ENCODE assay signal across 8 cellular contexts in the genomic region with DNA sequence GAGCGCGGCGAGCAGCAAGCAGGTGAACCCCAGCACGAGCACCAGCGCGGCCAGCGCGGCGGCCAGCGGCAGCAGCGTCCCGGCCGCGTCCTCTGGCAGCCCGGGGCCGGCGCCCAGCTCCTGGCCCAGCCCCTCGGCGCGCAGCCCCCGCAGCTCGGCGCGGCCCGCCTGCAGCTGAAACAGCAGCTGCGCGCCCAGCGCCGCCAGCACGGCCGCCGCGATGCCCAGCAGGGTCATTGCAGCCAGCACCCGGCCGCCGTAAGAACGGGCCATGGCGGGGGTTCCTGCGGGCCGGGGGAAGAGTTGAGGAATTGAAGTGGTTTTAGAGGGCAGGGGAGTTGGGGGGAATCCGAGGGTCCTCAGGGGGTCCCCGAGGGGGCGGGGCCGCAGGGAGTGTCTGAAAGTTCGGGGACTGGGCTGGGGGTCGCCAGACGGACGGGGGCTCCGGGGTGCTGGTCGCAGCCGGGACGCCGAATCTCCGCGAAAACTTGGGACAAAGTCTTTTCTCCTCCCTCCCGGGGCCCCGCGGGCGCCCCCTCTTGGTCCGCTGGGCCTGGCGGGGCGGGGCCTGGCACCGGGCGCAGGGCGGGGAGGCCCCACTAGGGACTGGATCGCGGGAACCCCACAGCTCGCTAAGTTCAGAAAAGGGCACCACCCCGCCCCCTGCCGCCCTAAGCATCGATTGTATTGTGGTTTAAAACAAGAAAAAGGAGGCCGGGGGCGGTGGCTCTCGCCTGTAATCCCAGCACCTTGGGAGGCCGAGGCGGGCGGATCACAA. TPM values are rescaled to one million over a fixed set of nuclear protein-coding genes. Genes with fewer than 3 reads are reported as not detected.
DNase-seq lines count a peak whose midpoint lies in the region; ATAC-seq lines count a peak whose summit lies in the region.

Gene TMEM221 (minus strand): TSS at position 479 of the 778 bp plus-strand sequence. CDS start 206 bp downstream, at position 273.

- H3K9ac ChIP-seq in SK-N-MC (ENCODE audit: insufficient read length), result no peak within 1 kb of the TSS

- DNase-seq in NCI-H2196 (lab: John Stamatoyannopoulos, UW; ENCODE audit: unreplicated experiment) (peak; percentile 30), NCI-H2196 treated with DMSO at 0.1 percent for 48 hours (lab: John Stamatoyannopoulos, UW; ENCODE audit: unreplicated experiment) (no peak), SK-N-MC (ENCODE audit: low read depth, low spot score) (no peak), iPS DF 6.9 (ENCODE audit: low read depth, low spot score) (no peak), kidney tubule cell (ENCODE audit: low spot score) (no peak)
- DNase-seq in activated naive CD8-positive, alpha-beta T cell treated with anti-CD3 and anti-CD28 coated beads, Interleukin-2, amount 10 ng/mL, durations not matched to agents 7 days and 5 days, result peak; percentile 71
- peak; percentile 19 to 43 for DNase-seq in stimulated activated CD4-positive, alpha-beta T cell treated with anti-CD3 and anti-CD28 coated beads, Interleukin-15, amount 100 ng/mL, for 48 hours (ENCODE audit: low read depth in 2 of 2)

- H3K27me3 Mint-ChIP-seq in activated naive CD8-positive, alpha-beta T cell treated with anti-CD3 and anti-CD28 coated beads, Interleukin-2, amount 10 ng/mL, durations not matched to agents 7 days and 5 days, result peaks cover 23% of the 10 kb centered on the region

- H3K27me3 ChIP-seq in iPS DF 6.9 (ENCODE audit: control insufficient read depth, insufficient read depth, low read length), result peaks cover 5% of the 10 kb centered on the region; the same call in 1 of the 2 replicates

- WGBS in iPS DF 6.9 (ENCODE audit: insufficient coverage, insufficient read length), result no CpG with 5 or more reads among the region's 77 CpGs

- no peak within 1 kb of the TSS for H3K27ac Mint-ChIP-seq in activated naive CD8-positive, alpha-beta T cell treated with anti-CD3 and anti-CD28 coated beads, Interleukin-2, amount 10 ng/mL, durations not matched to agents 7 days and 5 days

- ATAC-seq in activated naive CD8-positive, alpha-beta T cell treated with anti-CD3 and anti-CD28 coated beads, Interleukin-2, amount 10 ng/mL, durations not matched to agents 7 days and 5 days (ENCODE audit: low read depth), result peak; percentile 73
- ATAC-seq in GM18502 (IDR thresholded peaks at IDR 0.05; ENCODE audit: poor library complexity, unreplicated experiment), result no peak

- H3K36me3 ChIP-seq in SK-N-MC (ENCODE audit: insufficient read depth, low read length), result no peaks in the 10 kb centered on the region
- H3K36me3 ChIP-seq in iPS DF 6.9 (ENCODE audit: control insufficient read depth, insufficient read depth, low read length), result no peaks in the 10 kb centered on the region

- POLR2A ChIA-PET in activated naive CD8-positive, alpha-beta T cell treated with anti-CD3 and anti-CD28 coated beads, Interleukin-2, amount 10 ng/mL, durations not matched to agents 7 days and 5 days (lab: Charles Lee), result no interaction called here

- H3K4me1 ChIP-seq in iPS DF 6.9 (ENCODE audit: control insufficient read depth, insufficient read depth, low read length), result no peaks in the 10 kb centered on the region

- H3K9me3 ChIP-seq in SK-N-MC (ENCODE audit: low read depth, low read length) (no peaks in the 10 kb centered on the region), iPS DF 6.9 (ENCODE audit: control insufficient read depth, insufficient read depth, low read length) (no peaks in the 10 kb centered on the region)

- no peak within 1 kb of the TSS for H3K27ac ChIP-seq in SK-N-MC
- no peak within 1 kb of the TSS for H3K27ac ChIP-seq in iPS DF 6.9 (ENCODE audit: low read length)

- peak within 1 kb of the TSS; percentile 51 for H3K4me3 Mint-ChIP-seq in activated naive CD8-positive, alpha-beta T cell treated with anti-CD3 and anti-CD28 coated beads, Interleukin-2, amount 10 ng/mL, durations not matched to agents 7 days and 5 days

- H3K9me3 Mint-ChIP-seq in activated naive CD8-positive, alpha-beta T cell treated with anti-CD3 and anti-CD28 coated beads, Interleukin-2, amount 10 ng/mL, durations not matched to agents 7 days and 5 days, result no peaks in the 10 kb centered on the region

- H3K4me1 Mint-ChIP-seq in activated naive CD8-positive, alpha-beta T cell treated with anti-CD3 and anti-CD28 coated beads, Interleukin-2, amount 10 ng/mL, durations not matched to agents 7 days and 5 days, result peaks cover 13% of the 10 kb centered on the region

- H3K4me3 ChIP-seq in SK-N-MC, result peak within 1 kb of the TSS; percentile 60
- H3K4me3 ChIP-seq in iPS DF 6.9 (ENCODE audit: low read length), result peak within 1 kb of the TSS; percentile 60; the same call in 1 of the 2 replicates

- no peaks in the 10 kb centered on the region for H3K36me3 Mint-ChIP-seq in activated naive CD8-positive, alpha-beta T cell treated with anti-CD3 and anti-CD28 coated beads, Interleukin-2, amount 10 ng/mL, durations not matched to agents 7 days and 5 days

RNA-seq across cellular contexts. Expression of gene TMEM221, which starts in this region (rescaled TPM):
- total RNA-seq in activated naive CD8-positive, alpha-beta T cell treated with anti-CD3 and anti-CD28 coated beads, Interleukin-2, amount 10 ng/mL, durations not matched to agents 7 days and 5 days, result not detected

Comparison
In these comparisons a context has a peak if more than half of its experiments do, and no peak if none do; other contexts are left out.
1. DNase-seq: peak in NCI-H2196 (single experiment) and stimulated activated CD4-positive, alpha-beta T cell treated with anti-CD3 and anti-CD28 coated beads, Interleukin-15, amount 100 ng/mL, for 48 hours (2 of 2); none in NCI-H2196 treated with DMSO at 0.1 percent for 48 hours (single experiment), SK-N-MC (single experiment), iPS DF 6.9 (single experiment) and kidney tubule cell (single experiment).
2. Peak in DNase-seq and ATAC-seq in activated naive CD8-positive, alpha-beta T cell treated with anti-CD3 and anti-CD28 coated beads, Interleukin-2, amount 10 ng/mL, durations not matched to agents 7 days and 5 days; RNA of the gene not detected or under 1 TPM.